ENCODE assay signal across 23 cellular contexts in genomic region chr9:16429671-16430070, GRCh38.
"Had no signal": no experiment of that assay in that cellular context is flagged by ENCODE, and none has a peak within 500 bp of the region (broad histone marks: within the 10 kb centered on the region; RNA-seq: fewer than 3 reads in every experiment).

No MANE protein-coding gene starts in this region.

- H3K27ac ChIP-seq: cardiac muscle cell, heart right ventricle, spleen, thoracic aorta, upper lobe of left lung had no signal

- DNase-seq: activated CD8-positive, alpha-beta memory T cell treated with anti-CD3 and anti-CD28 coated beads for 24 hours; activated CD8-positive, alpha-beta memory T cell treated with anti-CD3 and anti-CD28 coated beads, Interleukin-2, amount 50 U/mL, for 4 hours; activated naive CD4-positive, alpha-beta T cell treated with Interleukin-2 at 50 U/mL for 16 hours; activated naive CD8-positive, alpha-beta T cell treated with anti-CD3 and anti-CD28 coated beads for 36 hours; activated T-cell treated with anti-CD3 and anti-CD28 coated beads, Interleukin-2, amount 50 U/mL, for 4 hours; amniotic stem cell; effector CD4-positive, alpha-beta T cell; erythroblast; foreskin fibroblast; heart right ventricle; kidney; naive thymus-derived CD8-positive, alpha-beta T cell; nucleus accumbens; spleen; stimulated activated CD4-positive, alpha-beta T cell treated with anti-CD3 and anti-CD28 coated beads, Interleukin-4, amount 100 ng/mL, for 24 hours; stimulated activated naive CD4-positive, alpha-beta T cell treated with Interleukin-2 at 50 U/mL for 16 hours; T-helper 1 cell; upper lobe of left lung had no signal

- H3K4me3 ChIP-seq: cardiac muscle cell, heart right ventricle, lung, spleen, thoracic aorta, upper lobe of left lung had no signal

- H3K27me3 Mint-ChIP-seq: activated naive CD8-positive, alpha-beta T cell treated with anti-CD3 and anti-CD28 coated beads for 36 hours had no signal

- H3K9me3 Mint-ChIP-seq: mesothelial cell of epicardium had no signal

- H3K4me1 Mint-ChIP-seq: activated naive CD8-positive, alpha-beta T cell treated with anti-CD3 and anti-CD28 coated beads for 36 hours; naive thymus-derived CD8-positive, alpha-beta T cell had no signal

- H3K4me3 Mint-ChIP-seq: activated naive CD8-positive, alpha-beta T cell treated with anti-CD3 and anti-CD28 coated beads for 36 hours; activated T-cell treated with anti-CD3 and anti-CD28 coated beads, Interleukin-2, amount 50 U/mL, for 4 hours; mesothelial cell of epicardium; naive thymus-derived CD8-positive, alpha-beta T cell had no signal

- H3K9me3 ChIP-seq: heart right ventricle, spleen, thoracic aorta, upper lobe of left lung had no signal

- H3K4me1 ChIP-seq: heart right ventricle, spleen, upper lobe of left lung had no signal

- ATAC-seq: activated T-cell treated with anti-CD3 and anti-CD28 coated beads, Interleukin-2, amount 50 U/mL, for 4 hours; heart right ventricle; left lobe of liver; naive thymus-derived CD8-positive, alpha-beta T cell had no signal

- H3K27me3 ChIP-seq: spleen, upper lobe of left lung had no signal

- H3K36me3 Mint-ChIP-seq: activated naive CD8-positive, alpha-beta T cell treated with anti-CD3 and anti-CD28 coated beads for 36 hours; naive thymus-derived CD8-positive, alpha-beta T cell had no signal

- H3K27ac Mint-ChIP-seq: activated naive CD8-positive, alpha-beta T cell treated with anti-CD3 and anti-CD28 coated beads for 36 hours; mesothelial cell of epicardium; naive thymus-derived CD8-positive, alpha-beta T cell had no signal

- H3K36me3 ChIP-seq: cardiac muscle cell, heart right ventricle, spleen, thoracic aorta, upper lobe of left lung had no signal
